ENCODE assay signal across 8 cellular contexts in the genomic region with DNA sequence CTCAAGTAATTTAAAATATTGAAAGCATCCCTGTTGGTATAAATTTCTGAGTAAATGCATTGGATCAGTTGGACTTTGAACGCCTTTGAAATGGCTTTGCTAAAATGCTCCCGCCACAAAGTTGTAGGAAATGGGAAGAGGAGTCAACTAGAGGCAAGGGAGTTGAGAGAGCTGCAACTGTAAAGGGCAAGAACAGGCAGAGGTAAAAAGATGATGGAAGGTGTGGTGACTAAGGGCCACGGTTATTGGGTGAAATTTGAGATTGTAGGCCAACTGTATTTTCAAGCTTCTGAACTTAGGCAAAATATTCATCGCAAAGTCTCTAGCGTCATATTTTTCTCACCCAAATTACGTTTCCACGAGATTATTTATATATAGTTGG. TPM values are rescaled to one million over a fixed set of nuclear protein-coding genes. Genes with fewer than 3 reads are reported as not detected.
DNase-seq lines count a peak whose midpoint lies in the region; ATAC-seq, FAIRE-seq and TF ChIP-seq lines count a peak whose summit lies in the region.

No MANE protein-coding gene starts in this region.

- H3K27ac ChIP-seq in OCI-LY1 (ENCODE audit: low read depth, low read length, poor library complexity, severe bottlenecking) = peak overlapping the region; percentile 80
- H3K27ac ChIP-seq in pancreas = peak overlapping the region; percentile 67 to 92 (median 85)

- peaks cover 83% of the 10 kb centered on the region for H3K36me3 Mint-ChIP-seq in Calu3 (ENCODE audit: insufficient read depth, unreplicated experiment)
- H3K36me3 Mint-ChIP-seq in effector memory CD8-positive, alpha-beta T cell (ENCODE audit: insufficient read depth) = peaks cover 75% of the 10 kb centered on the region

- FAIRE-seq in pancreas (lab: Jason Lieb, UNC) = no peak

- in situ Hi-C loops in ACHN (cut with HindIII; ENCODE audit: low pct_ligation_motif_present, low pct_unique_long_range_greater_than_20kb, low sequenced_read_pairs) = no loop called here

- H3K79me2 ChIP-seq in OCI-LY1 (ENCODE audit: insufficient read depth, low read length) = peaks cover 10% of the 10 kb centered on the region

- TF ChIP-seq CTCF in Calu3 (IDR thresholded peaks at IDR 0.05; ENCODE audit: unreplicated experiment) = no peak
- TF ChIP-seq CTCF in OCI-LY1 (IDR thresholded peaks at IDR 0.05; ENCODE audit: low read length) = no peak
- no peak for TF ChIP-seq CTCF in pancreas (IDR thresholded peaks at IDR 0.05)

- WGBS in pancreas, 2 donors = 52 to 54% methylated on average over 7 of the region's 7 CpGs

- no peaks in the 10 kb centered on the region for H3K27me3 Mint-ChIP-seq in Calu3 (ENCODE audit: unreplicated experiment)
- no peaks in the 10 kb centered on the region for H3K27me3 Mint-ChIP-seq in effector memory CD8-positive, alpha-beta T cell

- H3F3A ChIP-seq in OCI-LY1 (ENCODE audit: insufficient read depth, low read length) = peaks cover 24% of the 10 kb centered on the region

- peaks cover 72% of the 10 kb centered on the region for H3K36me3 ChIP-seq in OCI-LY1 (ENCODE audit: insufficient read depth, low read length)
- H3K36me3 ChIP-seq in pancreas = peaks cover 4 to 18% (median 16%) of the 10 kb centered on the region in 3 donors

- TSS peak; percentile 6 for BruUV-seq in Calu3 (replicated peaks; lab: Mats Ljungman, UMichigan)

- H3K9me3 ChIP-seq in OCI-LY1 (ENCODE audit: low read length) (no peaks in the 10 kb centered on the region), pancreas (no peaks in the 10 kb centered on the region)

- CTCF ChIA-PET in Calu3 (lab: Charles Lee) = interaction anchor here (1.8 to 2.1 kb wide), 2 partner anchors 12 to 29 kb away, joined by 4 to 12 read pairs; a partner anchor contains a TSS

- peaks cover 55% of the 10 kb centered on the region for H3K4me1 Mint-ChIP-seq in Calu3 (ENCODE audit: low read depth, unreplicated experiment)
- peaks cover 18 to 24% of the 10 kb centered on the region in 2 donors for H3K4me1 Mint-ChIP-seq in effector memory CD8-positive, alpha-beta T cell (ENCODE audit: low read depth in 2 of 2)

- H2AFZ ChIP-seq in OCI-LY1 (ENCODE audit: low read length) = no peak overlapping the region

- H3K4me3 Mint-ChIP-seq in Calu3 (ENCODE audit: low read depth, unreplicated experiment) = peak overlapping the region; percentile 84
- H3K4me3 Mint-ChIP-seq in effector memory CD8-positive, alpha-beta T cell = peak overlapping the region; percentile 87 to 92

- H3K4me3 ChIP-seq in OCI-LY1 (ENCODE audit: low read depth, low read length, poor library complexity, severe bottlenecking) = peak overlapping the region; percentile 92
- peak overlapping the region in 3 of 4 donors; percentile 49 to 76 (median 55) for H3K4me3 ChIP-seq in pancreas

- peak overlapping the region; percentile 93; the same call in 1 of the 2 replicates for H3K9ac ChIP-seq in OCI-LY1 (ENCODE audit: low read length)

- H3K9me2 ChIP-seq in OCI-LY1 (ENCODE audit: low read depth, low read length) = no peaks in the 10 kb centered on the region

- H3K9me3 Mint-ChIP-seq in Calu3 (ENCODE audit: low read depth, unreplicated experiment) = no peaks in the 10 kb centered on the region
- H3K9me3 Mint-ChIP-seq in effector memory CD8-positive, alpha-beta T cell = no peaks in the 10 kb centered on the region

- H3K27me3 ChIP-seq in OCI-LY1 (ENCODE audit: insufficient read depth, low read length) (no peaks in the 10 kb centered on the region), pancreas (no peaks in the 10 kb centered on the region)

- peak overlapping the region; percentile 73 for H3K4me2 ChIP-seq in OCI-LY1 (ENCODE audit: low read length)

- intact Hi-C loops in Calu3 (cut with micrococcal nuclease; ENCODE audit: unreplicated experiment) = no loop called here
- intact Hi-C loops in pancreas (cut with DNase I) = no loop called here

- H3K27ac Mint-ChIP-seq in Calu3 (ENCODE audit: unreplicated experiment) = peak overlapping the region; percentile 90
- peak overlapping the region; percentile 95 to 97 for H3K27ac Mint-ChIP-seq in effector memory CD8-positive, alpha-beta T cell

- H3K4me1 ChIP-seq in OCI-LY1 (ENCODE audit: insufficient read depth, low read length, severe bottlenecking) = peaks cover 17% of the 10 kb centered on the region
- peaks cover 8 to 35% (median 15%) of the 10 kb centered on the region in 3 donors for H3K4me1 ChIP-seq in pancreas

- no peak for ATAC-seq in effector memory CD8-positive, alpha-beta T cell (replicated peaks)
- ATAC-seq in pancreas (no peak), HG03045 (IDR thresholded peaks at IDR 0.05; ENCODE audit: unreplicated experiment) (no peak), GM18498 (IDR thresholded peaks at IDR 0.05; ENCODE audit: unreplicated experiment) (no peak)

- no peaks in the 10 kb centered on the region for H4K20me1 ChIP-seq in OCI-LY1 (ENCODE audit: insufficient read depth, low read length)

- DNase-seq in Calu3 (no peak), pancreas (no peak), ACHN (no peak), GM19238 (ENCODE audit: insufficient read length, low spot score) (no peak)
- DNase-seq in effector memory CD8-positive, alpha-beta T cell = no peak

RNA-seq across cellular contexts. Expression of a gene that starts 0.6 kb away (rescaled TPM):
- total RNA-seq in Calu3 (2022) = 226 and 255 TPM in 2 replicates
- 100 to 1,000 TPM in 5 of 6 donors, 10 to 100 TPM in 1; 95.0 to 136 (median 108) TPM for total RNA-seq in pancreas
- 100 to 1,000 TPM in 1 of 2 donors, 10 to 100 TPM in 1; 88.6 to 101 TPM for polyA plus RNA-seq in pancreas

RNA-seq across cellular contexts. Expression of a gene that starts 11.9 kb away (rescaled TPM):
- total RNA-seq in Calu3 (2022) (416 and 421 TPM in 2 replicates), pancreas (10 to 100 TPM; 33.6 to 56.5 (median 51.3) TPM)
- polyA plus RNA-seq in pancreas = 10 to 100 TPM; 80.4 to 89.0 TPM

RNA-seq across cellular contexts. Expression of a gene that starts 12.2 kb away (rescaled TPM):
- total RNA-seq in Calu3 (2022) (37.5 and 39.9 TPM in 2 replicates), pancreas (1 to 10 TPM; 3.8 to 9.1 (median 7.2) TPM)
- 1 to 10 TPM; 3.3 to 3.8 TPM for polyA plus RNA-seq in pancreas

RNA-seq across cellular contexts. Expression of a gene that starts 29.3 kb away (rescaled TPM):
- total RNA-seq in Calu3 (2022) (1.1 and 2.6 TPM in 2 replicates), pancreas (under 1 TPM; 0.16 to 0.78 (median 0.48) TPM)
- polyA plus RNA-seq in pancreas = 1 to 10 TPM; 1.4 to 1.6 TPM

RNA-seq across cellular contexts. Expression of a gene that starts 42.8 kb away (rescaled TPM):
- total RNA-seq in Calu3 (2022) (673 and 699 TPM in 2 replicates), pancreas (100 to 1,000 TPM; 115 to 189 (median 149) TPM)
- polyA plus RNA-seq in pancreas = 100 to 1,000 TPM; 135 to 265 TPM
